Comparison of ENCODE assay signal across 8 cellular contexts in the genomic region with DNA sequence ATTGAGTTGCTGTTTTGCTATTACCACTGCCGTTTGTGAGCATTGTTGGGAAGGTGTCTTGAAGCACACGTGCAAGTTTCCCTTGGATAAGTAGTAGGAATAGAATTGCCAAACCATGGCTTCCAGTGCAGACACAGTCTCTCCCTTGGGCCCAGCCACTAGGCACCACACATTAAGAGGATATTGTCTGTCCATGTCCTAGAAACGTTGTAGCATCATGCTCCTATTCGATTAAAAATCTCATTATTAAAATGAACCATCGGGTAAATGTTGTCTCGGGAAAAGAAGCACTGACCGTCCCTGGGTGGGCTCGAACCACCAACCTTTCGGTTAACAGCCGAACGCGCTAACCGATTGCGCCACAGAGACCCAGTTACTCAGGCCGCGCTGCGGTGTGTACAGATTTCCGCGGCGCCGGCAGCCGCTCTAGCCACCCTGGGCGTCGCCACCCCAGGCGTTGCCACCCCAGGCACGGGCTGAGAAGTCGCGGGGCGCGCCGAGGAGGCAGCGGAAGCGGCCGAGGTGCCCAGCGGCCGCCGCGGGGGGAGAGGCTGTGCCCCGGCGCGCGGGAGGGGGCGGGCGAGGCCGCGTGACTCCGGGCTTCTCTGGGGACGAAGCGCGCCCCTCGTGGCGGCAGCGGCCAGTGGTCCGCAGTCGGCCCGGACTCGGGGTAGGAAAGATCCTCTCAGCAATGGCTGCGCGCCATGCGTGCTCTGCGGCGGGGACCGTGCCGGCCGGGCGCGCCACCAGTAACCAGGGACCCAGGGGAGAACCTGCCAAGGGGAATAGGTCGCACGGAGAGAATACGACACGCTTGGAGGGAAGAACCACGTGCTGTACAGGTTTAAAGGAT. TPM values are rescaled to one million over a fixed set of nuclear protein-coding genes. Genes with fewer than 3 reads are reported as not detected.
DNase-seq lines count a peak whose midpoint lies in the region; ATAC-seq lines count a peak whose summit lies in the region.

No MANE protein-coding gene starts in this region.

- H3K27ac Mint-ChIP-seq in activated CD4-positive, alpha-beta T cell treated with anti-CD3 and anti-CD28 coated beads for 36 hours = peak overlapping the region; percentile 73

- H3K27me3 Mint-ChIP-seq in activated CD4-positive, alpha-beta T cell treated with anti-CD3 and anti-CD28 coated beads for 36 hours = no peaks in the 10 kb centered on the region

- peak overlapping the region; percentile 72 for H3K4me3 Mint-ChIP-seq in activated CD4-positive, alpha-beta T cell treated with anti-CD3 and anti-CD28 coated beads for 36 hours

- DNase-seq in AG20443 (ENCODE audit: low spot score) (peak; percentile 95), NCI-H510A treated with DMSO at 0.1 percent for 48 hours (lab: John Stamatoyannopoulos, UW) (peak; percentile 62), left colon (peak; percentile 90 to 92)
- DNase-seq in activated CD4-positive, alpha-beta T cell treated with anti-CD3 and anti-CD28 coated beads for 36 hours = peak; percentile 92
- peak; percentile 90 for DNase-seq in stimulated activated CD4-positive, alpha-beta T cell treated with anti-CD3 and anti-CD28 coated beads, Interleukin-1b, Interleukin-23, amount 100 ng/mL, for 48 hours

- H3K36me3 Mint-ChIP-seq in activated CD4-positive, alpha-beta T cell treated with anti-CD3 and anti-CD28 coated beads for 36 hours (ENCODE audit: low read depth) = peaks cover 3% of the 10 kb centered on the region

- peak; percentile 87 for ATAC-seq in GM19025 (IDR thresholded peaks at IDR 0.05; ENCODE audit: low read depth, unreplicated experiment)
- peak; percentile 90 for ATAC-seq in HG03342 (IDR thresholded peaks at IDR 0.05; ENCODE audit: unreplicated experiment)
- ATAC-seq in activated CD4-positive, alpha-beta T cell treated with anti-CD3 and anti-CD28 coated beads for 36 hours = peak; percentile 97
- peak; percentile 97 for ATAC-seq in left colon

- POLR2A ChIA-PET in activated CD4-positive, alpha-beta T cell treated with anti-CD3 and anti-CD28 coated beads for 36 hours (lab: Charles Lee) = no interaction called here

- H3K4me1 Mint-ChIP-seq in activated CD4-positive, alpha-beta T cell treated with anti-CD3 and anti-CD28 coated beads for 36 hours = peaks cover 12% of the 10 kb centered on the region

- CTCF ChIA-PET in activated CD4-positive, alpha-beta T cell treated with anti-CD3 and anti-CD28 coated beads for 36 hours (lab: Charles Lee) = no interaction called here

- H3K9me3 Mint-ChIP-seq in activated CD4-positive, alpha-beta T cell treated with anti-CD3 and anti-CD28 coated beads for 36 hours (ENCODE audit: low read depth) = peaks cover 2% of the 10 kb centered on the region

- intact Hi-C loops in activated CD4-positive, alpha-beta T cell treated with anti-CD3 and anti-CD28 coated beads for 36 hours (cut with DNase I, micrococcal nuclease) = loop anchor here (1.0 to 10.0 kb wide), 12 partner anchors 37 to 488 kb away; partner anchors contain the start of genes KATNAL1 (in 1 of the 2) and USPL1 (in 1 of the 2)
- intact Hi-C loops in left colon (cut with DNase I, micrococcal nuclease) = loop anchor here in 1 of 2 donors (10.0 kb wide), 1 partner anchor 191 kb away; no protein-coding TSS in a partner anchor

- peak overlapping the region; percentile 75 for H3K27ac ChIP-seq in cingulate gyrus (ENCODE audit: low read depth, low read length)

RNA-seq across cellular contexts. Expression of gene USPL1, which starts 56.2 kb away (rescaled TPM):
- 10 to 100 TPM; 14.8 to 16.9 TPM for total RNA-seq in activated CD4-positive, alpha-beta T cell treated with anti-CD3 and anti-CD28 coated beads for 36 hours
- total RNA-seq in left colon = 10 to 100 TPM in 1 of 2 donors, 1 to 10 TPM in 1; 9.4 to 10.3 TPM

Comparison
In these comparisons a context has a peak if more than half of its experiments do, and no peak if none do; other contexts are left out.
1. Peak in every context shown above with its lines: DNase-seq, ATAC-seq and H3K27ac ChIP-seq.